In genomic region chr1:90526954-90527353, GRCh38 we compare ENCODE assay signal across 7 cellular contexts.
"Had no signal": no experiment of that assay in that cellular context is flagged by ENCODE, and none has a peak within 500 bp of the region (broad histone marks: within the 10 kb centered on the region; RNA-seq: fewer than 3 reads in every experiment).

No MANE protein-coding gene starts in this region.

- DNase-seq: GDM1, GF-D8 had no signal

- FAIRE-seq: G401.6, GM12891, GM12892, GM18507, GM19239 had no signal
